In the genomic region with DNA sequence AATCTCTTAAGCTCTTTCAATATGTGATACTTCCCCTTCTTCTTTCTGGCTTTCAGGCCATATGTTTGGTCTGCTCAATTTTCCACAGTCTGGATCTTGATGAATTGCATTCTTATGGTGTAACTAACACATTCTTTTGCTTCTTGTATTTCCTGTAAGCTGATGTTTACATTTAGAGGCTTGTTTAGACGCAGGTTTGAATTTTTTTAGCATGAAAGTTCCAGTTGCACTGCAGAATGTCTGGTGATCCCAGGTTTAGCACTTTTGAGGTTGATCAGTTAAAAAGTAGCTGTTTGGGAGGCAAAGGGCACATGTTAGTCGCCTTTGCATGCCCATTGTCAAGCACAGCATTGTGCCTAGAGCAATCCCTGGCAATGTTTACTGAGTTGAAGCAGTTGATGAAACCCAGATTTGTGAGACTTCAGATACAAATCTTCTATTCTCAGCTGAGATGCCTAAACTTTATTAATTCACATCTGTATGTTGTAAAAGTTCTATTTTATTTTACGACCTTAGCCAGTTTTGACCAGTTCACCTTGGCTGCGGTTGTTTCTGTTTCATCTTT, we compare ENCODE assay signal across 11 cellular contexts. TPM values are rescaled to one million over a fixed set of nuclear protein-coding genes. Genes with fewer than 3 reads are reported as not detected.
DNase-seq lines count a peak whose midpoint lies in the region; ATAC-seq, FAIRE-seq and TF ChIP-seq lines count a peak whose summit lies in the region.
"Had no signal": no experiment of that assay in that cellular context is flagged by ENCODE, and none has a peak within 500 bp of the region (broad histone marks: within the 10 kb centered on the region; RNA-seq: fewer than 3 reads in every experiment).

No MANE protein-coding gene starts in this region.

- no peak overlapping the region for H3K9ac ChIP-seq in Loucy (ENCODE audit: low read depth, low read length, poor library complexity, severe bottlenecking)

- no peak for ATAC-seq in activated T-cell treated with anti-CD3 and anti-CD28 coated beads, Interleukin-2, amount 50 U/mL, for 4 hours

- H2AFZ ChIP-seq in ACC112 (ENCODE audit: low read length, unreplicated experiment) = peak overlapping the region; percentile 66
- peak overlapping the region; percentile 67; the same call in 1 of the 2 replicates for H2AFZ ChIP-seq in Loucy (ENCODE audit: low read length)

- no peaks in the 10 kb centered on the region for H3K27me3 Mint-ChIP-seq in mesothelial cell of epicardium (ENCODE audit: low read depth)
- peaks cover 25% of the 10 kb centered on the region for H3K27me3 Mint-ChIP-seq in activated T-cell treated with anti-CD3 and anti-CD28 coated beads, Interleukin-2, amount 50 U/mL, for 4 hours (ENCODE audit: low read depth)

- DNase-seq in bronchial epithelial cell (ENCODE audit: low read depth) (peak; percentile 93), mesothelial cell of epicardium (ENCODE audit: low spot score in 2 of 2, unreplicated experiment in 2 of 2) (no peak), COR-L47 (lab: John Stamatoyannopoulos, UW) (no peak), NCI-H2029 (lab: John Stamatoyannopoulos, UW) (no peak), NCI-H345 (lab: John Stamatoyannopoulos, UW) (no peak)
- no peak for DNase-seq in activated T-cell treated with anti-CD3 and anti-CD28 coated beads, Interleukin-2, amount 50 U/mL, for 4 hours
- DNase-seq: CD8-positive, alpha-beta memory T cell; esophagus squamous epithelium; NCI-H69 had no signal

- H3K4me3 ChIP-seq in ACC112 (ENCODE audit: low read depth, low read length) (peak overlapping the region; percentile 68), Loucy (ENCODE audit: low read length, poor library complexity, severe bottlenecking) (peak overlapping the region; percentile 49), bronchial epithelial cell (ENCODE audit: low read depth, low read length) (no peak overlapping the region)

- H3F3A ChIP-seq in Loucy (ENCODE audit: low read depth) = no peaks in the 10 kb centered on the region

- TF ChIP-seq CTCF in Loucy (conservative IDR thresholded peaks at IDR 0.05; ENCODE audit: low read length) (no peak), bronchial epithelial cell (IDR thresholded peaks at IDR 0.05; ENCODE audit: insufficient read depth, low read length, severe bottlenecking) (no peak), mesothelial cell of epicardium (IDR thresholded peaks at IDR 0.05; ENCODE audit: unreplicated experiment) (no peak)

- H3K4me2 ChIP-seq in Loucy (ENCODE audit: low read depth, low read length, poor library complexity, severe bottlenecking) = peak overlapping the region; percentile 62

- H3K36me3 ChIP-seq in ACC112 (ENCODE audit: insufficient read depth, low read length) (no peaks in the 10 kb centered on the region), Loucy (ENCODE audit: insufficient read depth, low read length) (no peaks in the 10 kb centered on the region), bronchial epithelial cell (ENCODE audit: control insufficient read depth, insufficient read depth, low read length) (no peaks in the 10 kb centered on the region)
- H3K36me3 ChIP-seq: esophagus squamous epithelium had no signal

- H3K27me3 ChIP-seq in ACC112 (ENCODE audit: insufficient read depth, low read length) (no peaks in the 10 kb centered on the region), Loucy (ENCODE audit: insufficient read depth, low read length, poor library complexity, severe bottlenecking) (no peaks in the 10 kb centered on the region), bronchial epithelial cell (ENCODE audit: control insufficient read depth, insufficient read depth, low read length) (no peaks in the 10 kb centered on the region)
- H3K27me3 ChIP-seq: esophagus squamous epithelium had no signal

- peaks cover 53% of the 10 kb centered on the region for H3K4me1 Mint-ChIP-seq in mesothelial cell of epicardium
- H3K4me1 Mint-ChIP-seq in activated T-cell treated with anti-CD3 and anti-CD28 coated beads, Interleukin-2, amount 50 U/mL, for 4 hours (ENCODE audit: low read depth) = no peaks in the 10 kb centered on the region
- H3K4me1 Mint-ChIP-seq: CD8-positive, alpha-beta memory T cell had no signal

- H4K20me1 ChIP-seq in Loucy (ENCODE audit: insufficient read depth, low read length, poor library complexity, severe bottlenecking) = no peaks in the 10 kb centered on the region

- FAIRE-seq in bronchial epithelial cell (lab: Jason Lieb, UNC) = no peak

- H3K4me1 ChIP-seq in ACC112 (ENCODE audit: control insufficient read depth, insufficient read depth, low read length, unreplicated experiment) (peaks cover 12% of the 10 kb centered on the region), Loucy (ENCODE audit: insufficient read depth, low read length, poor library complexity, severe bottlenecking) (peaks cover 11% of the 10 kb centered on the region)

- peak overlapping the region; percentile 59 for H3K27ac ChIP-seq in ACC112 (ENCODE audit: low read depth, low read length)

- peak overlapping the region; percentile 25 for H3K4me3 Mint-ChIP-seq in mesothelial cell of epicardium
- no peak overlapping the region for H3K4me3 Mint-ChIP-seq in activated T-cell treated with anti-CD3 and anti-CD28 coated beads, Interleukin-2, amount 50 U/mL, for 4 hours
- H3K4me3 Mint-ChIP-seq: CD8-positive, alpha-beta memory T cell had no signal

- no peaks in the 10 kb centered on the region for H3K9me3 Mint-ChIP-seq in mesothelial cell of epicardium
- no peaks in the 10 kb centered on the region for H3K9me3 Mint-ChIP-seq in activated T-cell treated with anti-CD3 and anti-CD28 coated beads, Interleukin-2, amount 50 U/mL, for 4 hours
- H3K9me3 Mint-ChIP-seq: CD8-positive, alpha-beta memory T cell had no signal

- no peaks in the 10 kb centered on the region for H3K36me3 Mint-ChIP-seq in mesothelial cell of epicardium
- no peaks in the 10 kb centered on the region for H3K36me3 Mint-ChIP-seq in activated T-cell treated with anti-CD3 and anti-CD28 coated beads, Interleukin-2, amount 50 U/mL, for 4 hours (ENCODE audit: insufficient read depth)

- H3K27ac Mint-ChIP-seq in mesothelial cell of epicardium = peak overlapping the region; percentile 89

- H3K9me3 ChIP-seq in Loucy (ENCODE audit: insufficient read depth, low read depth, low read length) = no peaks in the 10 kb centered on the region
- H3K9me3 ChIP-seq: esophagus squamous epithelium had no signal

- no peaks in the 10 kb centered on the region for H3K9me2 ChIP-seq in Loucy (replicated peaks; ENCODE audit: low read depth, low read length)

- H3K79me2 ChIP-seq in ACC112 (ENCODE audit: control insufficient read depth, insufficient read depth, low read length, unreplicated experiment) = no peaks in the 10 kb centered on the region
- H3K79me2 ChIP-seq in Loucy (ENCODE audit: insufficient read depth, low read length) = no peaks in the 10 kb centered on the region

RNA-seq across cellular contexts. Expression of a gene that starts 59.6 kb away (rescaled TPM):
- total RNA-seq in bronchial epithelial cell = not detected in 2 replicates
- 0.29 to 0.38 TPM (median 0.34 TPM) in 3 replicates for total RNA-seq in mesothelial cell of epicardium
- under 1 TPM in 1 of 3 donors, not detected in 2; 0.13 TPM for total RNA-seq in activated T-cell treated with anti-CD3 and anti-CD28 coated beads, Interleukin-2, amount 50 U/mL, for 4 hours
- total RNA-seq: CD8-positive, alpha-beta memory T cell; esophagus squamous epithelium had no signal
